ENCODE assay signal across 8 cellular contexts in the genomic region with DNA sequence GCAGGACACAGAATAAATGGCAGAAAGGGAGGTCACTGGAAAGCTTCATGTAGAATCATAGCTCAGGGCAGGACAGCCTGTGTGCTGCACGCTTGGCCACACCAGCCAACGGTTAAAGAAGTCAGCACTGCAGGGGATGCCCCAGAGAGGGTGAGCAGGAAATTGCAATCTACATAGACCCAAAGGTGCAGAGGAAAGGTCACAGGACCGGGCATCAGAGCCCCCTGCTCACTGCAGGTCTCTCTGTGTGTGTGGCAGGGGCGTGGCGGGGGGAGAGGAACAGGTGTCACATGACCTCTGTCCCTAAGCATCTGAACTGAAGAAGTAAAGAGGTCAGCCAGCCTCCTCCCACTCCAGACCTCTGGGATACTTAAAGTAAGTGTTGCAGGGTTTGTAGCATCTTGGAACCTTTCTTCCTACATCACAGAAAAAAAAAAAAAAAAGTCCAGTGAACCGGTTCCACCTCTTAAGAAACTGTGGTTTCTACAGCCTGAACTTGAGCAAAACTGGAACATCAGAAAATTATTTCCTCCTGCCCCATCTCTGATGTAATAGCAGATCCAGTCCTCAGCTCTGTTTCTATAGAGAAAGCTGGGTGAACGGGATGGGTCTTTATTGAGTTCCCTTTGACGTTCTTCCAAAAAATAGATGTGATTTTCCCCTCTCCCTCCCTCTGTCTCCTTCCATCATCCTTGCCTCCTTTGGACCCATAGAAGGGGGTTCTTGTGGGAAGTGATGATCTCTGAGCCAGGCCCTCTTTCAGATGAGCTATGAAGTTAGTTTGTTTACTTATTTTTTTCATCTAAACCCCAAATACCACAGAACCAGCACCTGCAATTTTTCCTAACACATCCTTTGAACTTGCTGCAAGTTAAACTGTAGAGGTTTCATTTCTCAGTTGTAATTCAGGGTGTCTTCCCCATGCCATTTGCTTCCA.
DNase-seq lines count a peak whose midpoint lies in the region; ATAC-seq and TF ChIP-seq lines count a peak whose summit lies in the region.

No MANE protein-coding gene starts in this region.

- no peak overlapping the region for H3K27ac ChIP-seq in coronary artery

- CTCF ChIA-PET in HEK293T (lab: Yijun Ruan, JAX), result interaction anchor here (0.6 to 1.6 kb wide), 4 partner anchors 11 to 280 kb away, joined by 3 to 5 read pairs (median 4); no protein-coding TSS in a partner anchor

- in situ Hi-C loops in ACHN (cut with HindIII; ENCODE audit: low pct_ligation_motif_present, low pct_unique_long_range_greater_than_20kb, low sequenced_read_pairs), result no loop called here

- POLR2A ChIA-PET in HEK293T (lab: Yijun Ruan, JAX), result interaction anchor here (0.6 to 1.1 kb wide), 2 partner anchors 64 to 119 kb away, joined by 3 read pairs; no protein-coding TSS in a partner anchor

- TF ChIP-seq CTCF in coronary artery (IDR thresholded peaks at IDR 0.05), result no peak

- no peak for DNase-seq in coronary artery (ENCODE audit: low spot score)
- no peak for DNase-seq in ACHN
- no peak for DNase-seq in HuH-7 (ENCODE audit: low spot score)
- no peak for DNase-seq in HEK293T (ENCODE audit: extremely low spot score)
- no peak for DNase-seq in islet precursor cell

- no peak for TF ChIP-seq POLR2A in GM18505 (IDR thresholded peaks at IDR 0.05; ENCODE audit: borderline replicate concordance, extremely low read depth, insufficient read depth, insufficient read length)

- H3K4me3 ChIP-seq in coronary artery, result peak overlapping the region; percentile 6

- ATAC-seq in GM18505 (IDR thresholded peaks at IDR 0.05; ENCODE audit: unreplicated experiment) (peak; percentile 82), GM21526 (IDR thresholded peaks at IDR 0.05; ENCODE audit: low FRiP score, unreplicated experiment) (peak; percentile 74), HG03565 (IDR thresholded peaks at IDR 0.05; ENCODE audit: unreplicated experiment) (peak; percentile 84)

TF ChIP-seq in HEK293T, 16 proteins besides CTCF, POLR2A, EP300 and RAD21:
- TF ChIP-seq CTBP1 (IDR thresholded peaks at IDR 0.05; ENCODE audit: borderline replicate concordance) (no peak), HDGF (IDR thresholded peaks at IDR 0.05; ENCODE audit: borderline replicate concordance) (no peak), FOXA1 (IDR thresholded peaks at IDR 0.05) (no peak), BHLHE40 (IDR thresholded peaks at IDR 0.05; ENCODE audit: borderline replicate concordance) (no peak), FOXK2 (IDR thresholded peaks at IDR 0.05) (no peak), SUZ12 (IDR thresholded peaks at IDR 0.05) (no peak), FOXM1 (IDR thresholded peaks at IDR 0.05; ENCODE audit: borderline replicate concordance) (no peak), LEF1 (IDR thresholded peaks at IDR 0.05; ENCODE audit: borderline replicate concordance) (no peak)
- TF ChIP-seq, protein P1, sequence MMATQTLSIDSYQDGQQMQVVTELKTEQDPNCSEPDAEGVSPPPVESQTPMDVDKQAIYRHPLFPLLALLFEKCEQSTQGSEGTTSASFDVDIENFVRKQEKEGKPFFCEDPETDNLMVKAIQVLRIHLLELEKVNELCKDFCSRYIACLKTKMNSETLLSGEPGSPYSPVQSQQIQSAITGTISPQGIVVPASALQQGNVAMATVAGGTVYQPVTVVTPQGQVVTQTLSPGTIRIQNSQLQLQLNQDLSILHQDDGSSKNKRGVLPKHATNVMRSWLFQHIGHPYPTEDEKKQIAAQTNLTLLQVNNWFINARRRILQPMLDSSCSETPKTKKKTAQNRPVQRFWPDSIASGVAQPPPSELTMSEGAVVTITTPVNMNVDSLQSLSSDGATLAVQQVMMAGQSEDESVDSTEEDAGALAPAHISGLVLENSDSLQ (IDR thresholded peaks at IDR 0.05), result no peak
